In genomic region chr13:112726018-112726767, GRCh38 we compare ENCODE assay signal across 11 cellular contexts. TPM values are rescaled to one million over a fixed set of nuclear protein-coding genes. Genes with fewer than 3 reads are reported as not detected.
DNase-seq lines count a peak whose midpoint lies in the region; ATAC-seq and TF ChIP-seq lines count a peak whose summit lies in the region.
"Had no signal": no experiment of that assay in that cellular context is flagged by ENCODE, and none has a peak within 500 bp of the region (broad histone marks: within the 10 kb centered on the region; RNA-seq: fewer than 3 reads in every experiment).

No MANE protein-coding gene starts in this region.

- H3K4me1 Mint-ChIP-seq in Calu3 (ENCODE audit: low read depth, unreplicated experiment) (peaks cover 30% of the 10 kb centered on the region), T-helper 17 cell (peaks cover 35% of the 10 kb centered on the region)
- H3K4me1 Mint-ChIP-seq in naive thymus-derived CD4-positive, alpha-beta T cell = peaks cover 34 to 57% (median 49%) of the 10 kb centered on the region in 7 donors

- ATAC-seq in GM21423 (IDR thresholded peaks at IDR 0.05; ENCODE audit: unreplicated experiment) (peak; percentile 19), T-helper 17 cell (no peak), GM21619 (IDR thresholded peaks at IDR 0.05; ENCODE audit: unreplicated experiment) (no peak), GM19467 (IDR thresholded peaks at IDR 0.05; ENCODE audit: unreplicated experiment) (no peak)
- peak; percentile 3 for ATAC-seq in naive thymus-derived CD4-positive, alpha-beta T cell
- ATAC-seq: SK-N-SH treated with all-trans-retinoic acid at 6 μM for 48 hours had no signal

- H3K9me3 ChIP-seq in T-helper 17 cell (ENCODE audit: control insufficient read depth, low read length, poor library complexity, severe bottlenecking) = no peaks in the 10 kb centered on the region
- no peaks in the 10 kb centered on the region for H3K9me3 ChIP-seq in naive thymus-derived CD4-positive, alpha-beta T cell (ENCODE audit: control insufficient read depth in 2 of 3, low read length in 3 of 3)

- peaks cover 14% of the 10 kb centered on the region for H3K36me3 Mint-ChIP-seq in Calu3 (ENCODE audit: insufficient read depth, unreplicated experiment)
- no peaks in the 10 kb centered on the region for H3K36me3 Mint-ChIP-seq in T-helper 17 cell (ENCODE audit: low read depth)
- H3K36me3 Mint-ChIP-seq in naive thymus-derived CD4-positive, alpha-beta T cell = peaks cover 0 to 4% (median 0%) of the 10 kb centered on the region in 5 donors

- POLR2A ChIA-PET in naive thymus-derived CD4-positive, alpha-beta T cell (lab: Charles Lee) = no interaction called here

- no peak overlapping the region for H3K4me3 ChIP-seq in naive thymus-derived CD4-positive, alpha-beta T cell (ENCODE audit: low read length)

- H3K27me3 ChIP-seq in naive thymus-derived CD4-positive, alpha-beta T cell (ENCODE audit: control insufficient read depth in 2 of 2, insufficient read depth in 2 of 2, low read length in 2 of 2) = no peaks in the 10 kb centered on the region

- H3K9me3 Mint-ChIP-seq in Calu3 (ENCODE audit: low read depth, unreplicated experiment) = no peaks in the 10 kb centered on the region
- no peaks in the 10 kb centered on the region for H3K9me3 Mint-ChIP-seq in naive thymus-derived CD4-positive, alpha-beta T cell

- CTCF ChIA-PET in Calu3 (lab: Charles Lee) = no interaction called here
- CTCF ChIA-PET in naive thymus-derived CD4-positive, alpha-beta T cell (lab: Charles Lee) = interaction anchor here (0.6 to 1.1 kb wide), 2 partner anchors 12 to 99 kb away, joined by 3 read pairs; no protein-coding TSS in a partner anchor

- H3K27ac Mint-ChIP-seq in Calu3 (ENCODE audit: unreplicated experiment) = peak overlapping the region; percentile 23
- H3K27ac Mint-ChIP-seq in T-helper 17 cell = peak overlapping the region; percentile 76
- H3K27ac Mint-ChIP-seq in naive thymus-derived CD4-positive, alpha-beta T cell = peak overlapping the region in 8 of 9 donors; percentile 54 to 93 (median 69)

- intact Hi-C loops in Calu3 (cut with micrococcal nuclease; ENCODE audit: unreplicated experiment) = no loop called here
- intact Hi-C loops in naive thymus-derived CD4-positive, alpha-beta T cell (cut with micrococcal nuclease) = no loop called here

- peaks cover 0 to 13% of the 10 kb centered on the region in 2 donors for H3K4me1 ChIP-seq in naive thymus-derived CD4-positive, alpha-beta T cell (ENCODE audit: control insufficient read depth in 2 of 2, insufficient read depth in 2 of 2, low read length in 2 of 2)

- TF ChIP-seq CTCF in Calu3 (IDR thresholded peaks at IDR 0.05; ENCODE audit: unreplicated experiment) = no peak

- H3K36me3 ChIP-seq in naive thymus-derived CD4-positive, alpha-beta T cell (ENCODE audit: control insufficient read depth in 2 of 3, insufficient read depth in 3 of 3, low read length in 3 of 3) = no peaks in the 10 kb centered on the region

- BruUV-seq in Calu3 (replicated peaks; lab: Mats Ljungman, UMichigan) = no TSS peak

- no peaks in the 10 kb centered on the region for H3K27me3 Mint-ChIP-seq in Calu3 (ENCODE audit: unreplicated experiment)
- H3K27me3 Mint-ChIP-seq in T-helper 17 cell = no peaks in the 10 kb centered on the region
- no peaks in the 10 kb centered on the region for H3K27me3 Mint-ChIP-seq in naive thymus-derived CD4-positive, alpha-beta T cell

- DNase-seq in Calu3 (no peak), T-helper 17 cell (no peak), NCI-H82 (lab: John Stamatoyannopoulos, UW) (no peak)
- no peak for DNase-seq in naive thymus-derived CD4-positive, alpha-beta T cell
- no peak for DNase-seq in stimulated activated naive CD4-positive, alpha-beta T cell treated with Interleukin-2 at 50 U/mL for 16 hours (lab: John Stamatoyannopoulos, UW)
- DNase-seq: effector memory CD4-positive, alpha-beta T cell; NCI-H1105 had no signal

- H3K4me3 Mint-ChIP-seq in Calu3 (ENCODE audit: low read depth, unreplicated experiment) (peak overlapping the region; percentile 30), T-helper 17 cell (peak overlapping the region; percentile 68)
- H3K4me3 Mint-ChIP-seq in naive thymus-derived CD4-positive, alpha-beta T cell = peak overlapping the region; percentile 16 to 83 (median 72)

- H3K27ac ChIP-seq in naive thymus-derived CD4-positive, alpha-beta T cell (ENCODE audit: low read depth, low read length) = no peak overlapping the region

RNA-seq across cellular contexts. Expression of gene ATP11A, which starts 36.4 kb away (rescaled TPM):
- total RNA-seq in Calu3 (2022) = 113 and 115 TPM in 2 replicates
- total RNA-seq in T-helper 17 cell = 10 to 100 TPM; 56.8 to 79.5 TPM
- 100 to 1,000 TPM in 1 of 5 experiments, 10 to 100 TPM in 4; 45.0 to 111 (median 79.8) TPM for total RNA-seq in naive thymus-derived CD4-positive, alpha-beta T cell
- polyA plus RNA-seq in naive thymus-derived CD4-positive, alpha-beta T cell = 1 to 10 TPM; 4.3 to 6.1 TPM

Comparison
In these comparisons a context has a peak if more than half of its experiments do, and no peak if none do; other contexts are left out.
1. H3K27ac Mint-ChIP-seq: peak in every context shown above with its lines; median percentile 76 in T-helper 17 cell; 69 in naive thymus-derived CD4-positive, alpha-beta T cell; 23 in Calu3.
2. ATAC-seq: peak in GM21423 (single experiment) and naive thymus-derived CD4-positive, alpha-beta T cell (single experiment); none in T-helper 17 cell (single experiment), GM21619 (single experiment) and GM19467 (single experiment).
3. Peak in every context shown above with its lines, with median percentiles within 50 percentile points of each other: H3K4me3 Mint-ChIP-seq.